ENCODE assay signal across 1 cellular context in the genomic region with DNA sequence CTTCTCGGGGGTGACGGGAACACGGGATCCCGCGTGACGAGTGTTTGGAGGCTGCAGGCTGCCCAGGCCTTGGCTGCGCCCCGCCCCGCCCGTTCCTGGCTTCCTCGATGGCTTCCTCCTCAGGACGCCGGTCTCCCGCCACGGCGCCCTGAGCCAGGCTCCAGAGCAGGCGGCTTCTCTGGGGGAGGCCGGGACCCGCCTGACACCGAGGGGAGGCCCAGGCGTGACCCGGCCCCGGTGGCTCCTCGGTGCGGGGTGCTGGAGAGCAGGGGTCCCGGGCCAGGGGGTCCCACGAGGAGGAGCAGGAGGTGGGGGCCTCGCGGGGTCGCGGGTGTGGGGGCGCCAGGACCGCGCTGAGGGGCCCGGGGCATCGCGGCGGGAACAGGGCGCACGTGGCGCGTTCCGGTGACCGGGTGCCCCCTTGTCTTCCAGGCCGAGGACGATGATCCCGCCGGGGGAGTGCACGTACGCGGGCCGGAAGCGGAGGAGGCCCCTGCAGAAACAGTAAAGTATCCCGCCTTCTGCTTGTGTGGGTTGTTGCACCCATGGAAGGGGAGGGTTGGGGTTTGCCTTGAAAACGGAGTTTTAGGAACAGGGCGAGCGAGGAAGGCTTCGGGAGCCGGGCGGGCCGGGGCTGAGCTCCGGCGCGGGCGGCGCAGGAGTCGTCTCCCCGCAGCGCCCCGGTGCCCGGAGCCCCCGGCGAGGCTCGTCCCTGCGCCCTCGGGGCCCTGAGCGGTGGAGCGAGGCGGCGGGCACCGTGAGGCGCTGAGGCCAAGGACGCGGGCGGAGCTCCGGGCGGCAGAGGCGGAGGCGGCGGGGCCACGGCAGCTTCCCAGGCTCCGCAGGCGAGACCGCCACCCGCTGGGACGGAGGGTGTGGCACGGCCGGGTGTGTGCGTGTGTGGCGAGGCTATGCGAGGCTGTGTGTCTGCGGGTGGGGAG.
TF ChIP-seq lines count a peak whose summit lies in the region.

No MANE protein-coding gene starts in this region.

TF ChIP-seq in HepG2, 621 proteins besides CTCF, POLR2A, EP300 and RAD21 (continued from another document):
- TF ChIP-seq TBL1XR1 (IDR thresholded peaks at IDR 0.05; ENCODE audit: borderline replicate concordance, low read length, partially characterized antibody) (no peak), USF2 (IDR thresholded peaks at IDR 0.05; ENCODE audit: low read depth, low read length) (no peak), USF2 (CRISPR knock-in tag; IDR thresholded peaks at IDR 0.05; ENCODE audit: borderline replicate concordance) (no peak), ZNF235 (CRISPR knock-in tag; IDR thresholded peaks at IDR 0.05; ENCODE audit: borderline replicate concordance) (no peak), HNRNPL (IDR thresholded peaks at IDR 0.05; ENCODE audit: low read depth, low read length) (0 out of 2 replicates have a peak, but pooled peaks have one; percentile 20), ATRX (CRISPR knock-in tag; IDR thresholded peaks at IDR 0.05; ENCODE audit: borderline replicate concordance) (no peak), MIER3 (CRISPR knock-in tag; IDR thresholded peaks at IDR 0.05; ENCODE audit: borderline replicate concordance) (no peak), ZNF720 (CRISPR knock-in tag; IDR thresholded peaks at IDR 0.05) (no peak), MTA3 (CRISPR knock-in tag; IDR thresholded peaks at IDR 0.05) (no peak), ZNF317 (CRISPR knock-in tag; IDR thresholded peaks at IDR 0.05) (no peak), ZNF484 (CRISPR knock-in tag; IDR thresholded peaks at IDR 0.05; ENCODE audit: borderline replicate concordance, low read depth) (no peak), NFE2L1 (CRISPR knock-in tag; IDR thresholded peaks at IDR 0.05; ENCODE audit: borderline replicate concordance) (no peak), GABPB1 (CRISPR knock-in tag; IDR thresholded peaks at IDR 0.05) (peak; percentile 18; the same call in 1 of the 2 replicates), KLF12 (CRISPR knock-in tag; IDR thresholded peaks at IDR 0.05; ENCODE audit: borderline replicate concordance) (no peak), ELF1 (CRISPR knock-in tag; IDR thresholded peaks at IDR 0.05) (no peak), MTF1 (CRISPR knock-in tag; IDR thresholded peaks at IDR 0.05) (no peak), ZFP36L1 (CRISPR knock-in tag; IDR thresholded peaks at IDR 0.05) (no peak), SATB2 (CRISPR knock-in tag; IDR thresholded peaks at IDR 0.05) (no peak)
- TF ChIP-seq, protein P1, sequence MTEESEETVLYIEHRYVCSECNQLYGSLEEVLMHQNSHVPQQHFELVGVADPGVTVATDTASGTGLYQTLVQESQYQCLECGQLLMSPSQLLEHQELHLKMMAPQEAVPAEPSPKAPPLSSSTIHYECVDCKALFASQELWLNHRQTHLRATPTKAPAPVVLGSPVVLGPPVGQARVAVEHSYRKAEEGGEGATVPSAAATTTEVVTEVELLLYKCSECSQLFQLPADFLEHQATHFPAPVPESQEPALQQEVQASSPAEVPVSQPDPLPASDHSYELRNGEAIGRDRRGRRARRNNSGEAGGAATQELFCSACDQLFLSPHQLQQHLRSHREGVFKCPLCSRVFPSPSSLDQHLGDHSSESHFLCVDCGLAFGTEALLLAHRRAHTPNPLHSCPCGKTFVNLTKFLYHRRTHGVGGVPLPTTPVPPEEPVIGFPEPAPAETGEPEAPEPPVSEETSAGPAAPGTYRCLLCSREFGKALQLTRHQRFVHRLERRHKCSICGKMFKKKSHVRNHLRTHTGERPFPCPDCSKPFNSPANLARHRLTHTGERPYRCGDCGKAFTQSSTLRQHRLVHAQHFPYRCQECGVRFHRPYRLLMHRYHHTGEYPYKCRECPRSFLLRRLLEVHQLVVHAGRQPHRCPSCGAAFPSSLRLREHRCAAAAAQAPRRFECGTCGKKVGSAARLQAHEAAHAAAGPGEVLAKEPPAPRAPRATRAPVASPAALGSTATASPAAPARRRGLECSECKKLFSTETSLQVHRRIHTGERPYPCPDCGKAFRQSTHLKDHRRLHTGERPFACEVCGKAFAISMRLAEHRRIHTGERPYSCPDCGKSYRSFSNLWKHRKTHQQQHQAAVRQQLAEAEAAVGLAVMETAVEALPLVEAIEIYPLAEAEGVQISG (CRISPR knock-in tag; IDR thresholded peaks at IDR 0.05): peak; percentile 75
- TF ChIP-seq, protein P2, sequence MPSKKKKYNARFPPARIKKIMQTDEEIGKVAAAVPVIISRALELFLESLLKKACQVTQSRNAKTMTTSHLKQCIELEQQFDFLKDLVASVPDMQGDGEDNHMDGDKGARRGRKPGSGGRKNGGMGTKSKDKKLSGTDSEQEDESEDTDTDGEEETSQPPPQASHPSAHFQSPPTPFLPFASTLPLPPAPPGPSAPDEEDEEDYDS (CRISPR knock-in tag; IDR thresholded peaks at IDR 0.05): no peak
- TF ChIP-seq, protein P3, sequence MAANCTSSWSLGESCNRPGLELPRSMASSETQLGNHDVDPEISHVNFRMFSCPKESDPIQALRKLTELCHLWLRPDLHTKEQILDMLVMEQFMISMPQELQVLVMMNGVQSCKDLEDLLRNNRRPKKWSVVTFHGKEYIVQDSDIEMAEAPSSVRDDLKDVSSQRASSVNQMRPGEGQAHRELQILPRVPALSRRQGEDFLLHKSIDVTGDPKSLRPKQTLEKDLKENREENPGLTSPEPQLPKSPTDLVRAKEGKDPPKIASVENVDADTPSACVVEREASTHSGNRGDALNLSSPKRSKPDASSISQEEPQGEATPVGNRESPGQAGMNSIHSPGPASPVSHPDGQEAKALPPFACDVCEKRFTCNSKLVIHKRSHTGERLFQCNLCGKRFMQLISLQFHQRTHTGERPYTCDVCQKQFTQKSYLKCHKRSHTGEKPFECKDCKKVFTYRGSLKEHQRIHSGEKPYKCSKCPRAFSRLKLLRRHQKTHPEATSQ (CRISPR knock-in tag; IDR thresholded peaks at IDR 0.05; ENCODE audit: borderline replicate concordance): no peak
- TF ChIP-seq, protein P4, sequence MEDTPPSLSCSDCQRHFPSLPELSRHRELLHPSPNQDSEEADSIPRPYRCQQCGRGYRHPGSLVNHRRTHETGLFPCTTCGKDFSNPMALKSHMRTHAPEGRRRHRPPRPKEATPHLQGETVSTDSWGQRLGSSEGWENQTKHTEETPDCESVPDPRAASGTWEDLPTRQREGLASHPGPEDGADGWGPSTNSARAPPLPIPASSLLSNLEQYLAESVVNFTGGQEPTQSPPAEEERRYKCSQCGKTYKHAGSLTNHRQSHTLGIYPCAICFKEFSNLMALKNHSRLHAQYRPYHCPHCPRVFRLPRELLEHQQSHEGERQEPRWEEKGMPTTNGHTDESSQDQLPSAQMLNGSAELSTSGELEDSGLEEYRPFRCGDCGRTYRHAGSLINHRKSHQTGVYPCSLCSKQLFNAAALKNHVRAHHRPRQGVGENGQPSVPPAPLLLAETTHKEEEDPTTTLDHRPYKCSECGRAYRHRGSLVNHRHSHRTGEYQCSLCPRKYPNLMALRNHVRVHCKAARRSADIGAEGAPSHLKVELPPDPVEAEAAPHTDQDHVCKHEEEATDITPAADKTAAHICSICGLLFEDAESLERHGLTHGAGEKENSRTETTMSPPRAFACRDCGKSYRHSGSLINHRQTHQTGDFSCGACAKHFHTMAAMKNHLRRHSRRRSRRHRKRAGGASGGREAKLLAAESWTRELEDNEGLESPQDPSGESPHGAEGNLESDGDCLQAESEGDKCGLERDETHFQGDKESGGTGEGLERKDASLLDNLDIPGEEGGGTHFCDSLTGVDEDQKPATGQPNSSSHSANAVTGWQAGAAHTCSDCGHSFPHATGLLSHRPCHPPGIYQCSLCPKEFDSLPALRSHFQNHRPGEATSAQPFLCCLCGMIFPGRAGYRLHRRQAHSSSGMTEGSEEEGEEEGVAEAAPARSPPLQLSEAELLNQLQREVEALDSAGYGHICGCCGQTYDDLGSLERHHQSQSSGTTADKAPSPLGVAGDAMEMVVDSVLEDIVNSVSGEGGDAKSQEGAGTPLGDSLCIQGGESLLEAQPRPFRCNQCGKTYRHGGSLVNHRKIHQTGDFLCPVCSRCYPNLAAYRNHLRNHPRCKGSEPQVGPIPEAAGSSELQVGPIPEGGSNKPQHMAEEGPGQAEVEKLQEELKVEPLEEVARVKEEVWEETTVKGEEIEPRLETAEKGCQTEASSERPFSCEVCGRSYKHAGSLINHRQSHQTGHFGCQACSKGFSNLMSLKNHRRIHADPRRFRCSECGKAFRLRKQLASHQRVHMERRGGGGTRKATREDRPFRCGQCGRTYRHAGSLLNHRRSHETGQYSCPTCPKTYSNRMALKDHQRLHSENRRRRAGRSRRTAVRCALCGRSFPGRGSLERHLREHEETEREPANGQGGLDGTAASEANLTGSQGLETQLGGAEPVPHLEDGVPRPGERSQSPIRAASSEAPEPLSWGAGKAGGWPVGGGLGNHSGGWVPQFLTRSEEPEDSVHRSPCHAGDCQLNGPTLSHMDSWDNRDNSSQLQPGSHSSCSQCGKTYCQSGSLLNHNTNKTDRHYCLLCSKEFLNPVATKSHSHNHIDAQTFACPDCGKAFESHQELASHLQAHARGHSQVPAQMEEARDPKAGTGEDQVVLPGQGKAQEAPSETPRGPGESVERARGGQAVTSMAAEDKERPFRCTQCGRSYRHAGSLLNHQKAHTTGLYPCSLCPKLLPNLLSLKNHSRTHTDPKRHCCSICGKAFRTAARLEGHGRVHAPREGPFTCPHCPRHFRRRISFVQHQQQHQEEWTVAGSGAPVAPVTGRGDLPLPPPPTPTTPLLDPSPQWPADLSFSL (CRISPR knock-in tag; IDR thresholded peaks at IDR 0.05): no peak
- TF ChIP-seq, protein P5, sequence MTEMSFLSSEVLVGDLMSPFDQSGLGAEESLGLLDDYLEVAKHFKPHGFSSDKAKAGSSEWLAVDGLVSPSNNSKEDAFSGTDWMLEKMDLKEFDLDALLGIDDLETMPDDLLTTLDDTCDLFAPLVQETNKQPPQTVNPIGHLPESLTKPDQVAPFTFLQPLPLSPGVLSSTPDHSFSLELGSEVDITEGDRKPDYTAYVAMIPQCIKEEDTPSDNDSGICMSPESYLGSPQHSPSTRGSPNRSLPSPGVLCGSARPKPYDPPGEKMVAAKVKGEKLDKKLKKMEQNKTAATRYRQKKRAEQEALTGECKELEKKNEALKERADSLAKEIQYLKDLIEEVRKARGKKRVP (CRISPR knock-in tag; IDR thresholded peaks at IDR 0.05): no peak
- TF ChIP-seq, protein P6, sequence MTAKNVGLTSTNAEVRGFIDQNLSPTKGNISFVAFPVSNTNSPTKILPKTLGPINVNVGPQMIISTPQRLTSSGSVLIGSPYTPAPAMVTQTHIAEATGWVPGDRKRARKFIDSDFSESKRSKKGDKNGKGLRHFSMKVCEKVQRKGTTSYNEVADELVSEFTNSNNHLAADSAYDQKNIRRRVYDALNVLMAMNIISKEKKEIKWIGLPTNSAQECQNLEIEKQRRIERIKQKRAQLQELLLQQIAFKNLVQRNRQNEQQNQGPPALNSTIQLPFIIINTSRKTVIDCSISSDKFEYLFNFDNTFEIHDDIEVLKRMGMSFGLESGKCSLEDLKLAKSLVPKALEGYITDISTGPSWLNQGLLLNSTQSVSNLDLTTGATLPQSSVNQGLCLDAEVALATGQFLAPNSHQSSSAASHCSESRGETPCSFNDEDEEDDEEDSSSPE (CRISPR knock-in tag; IDR thresholded peaks at IDR 0.05): no peak
